In genomic region chr7:102671311-102671959, GRCh38 we compare ENCODE assay signal across 8 cellular contexts. TPM values are rescaled to one million over a fixed set of nuclear protein-coding genes. Genes with fewer than 3 reads are reported as not detected.
DNase-seq lines count a peak whose midpoint lies in the region; ATAC-seq and TF ChIP-seq lines count a peak whose summit lies in the region.
"Not testable (repeated sequence)": the region's sequence is repeated elsewhere in the genome, so short reads cannot be mapped to it uniquely, and the experiment has no call there.

Gene POLR2J2 (minus strand): TSS chr7:102671663. CDS start chr7:102671601, 62 bp downstream.

- H3K4me1 Mint-ChIP-seq in naive thymus-derived CD8-positive, alpha-beta T cell = not testable (repeated sequence)

- peak within 1 kb of the TSS; percentile 49 for H3K4me3 ChIP-seq in fibroblast of pulmonary artery (replicated peaks; ENCODE audit: low read depth, low read length)
- H3K4me3 ChIP-seq in transverse colon = peak within 1 kb of the TSS in 3 of 4 donors; percentile 22 to 48 (median 32)

- POLR2A ChIA-PET in GM10248 (lab: Yijun Ruan, JAX); naive thymus-derived CD8-positive, alpha-beta T cell (lab: Charles Lee): not testable (repeated sequence)

- peak within 1 kb of the TSS in 5 of 10 donors; percentile 64 to 91 (median 80) for H3K27ac Mint-ChIP-seq in naive thymus-derived CD8-positive, alpha-beta T cell

- not testable (repeated sequence) for TF ChIP-seq EP300 in transverse colon (IDR thresholded peaks at IDR 0.05; ENCODE audit: low read depth)

- H3K27me3 ChIP-seq in transverse colon = not testable (repeated sequence)

- WGBS in transverse colon (ENCODE audit: low coverage in 1 of 2), 2 donors = no CpG with 5 or more reads among the region's 56 CpGs

- H3K36me3 Mint-ChIP-seq in naive thymus-derived CD8-positive, alpha-beta T cell = not testable (repeated sequence)

- peak within 1 kb of the TSS in 3 of 4 donors; percentile 48 to 58 (median 53) for H3K27ac ChIP-seq in transverse colon

- H3K9me3 Mint-ChIP-seq in naive thymus-derived CD8-positive, alpha-beta T cell = not testable (repeated sequence)

- DNase-seq in GM10248 (ENCODE audit: extremely low spot score) (peak; percentile 79), GM20000 (ENCODE audit: low spot score) (peak; percentile 92), NCI-H460 (ENCODE audit: extremely low read depth, low read depth) (peak; percentile 69), fibroblast of pulmonary artery (ENCODE audit: low read depth) (peak; percentile 75), transverse colon (peak; percentile 84)
- peak; percentile 4 for DNase-seq in activated naive CD4-positive, alpha-beta T cell treated with Interleukin-2 at 50 U/mL for 16 hours
- peak in 5 of 10 donors; percentile 41 to 90 (median 78) for DNase-seq in naive thymus-derived CD8-positive, alpha-beta T cell

- not testable (repeated sequence) for TF ChIP-seq POLR2A in transverse colon (IDR thresholded peaks at IDR 0.05)

- intact Hi-C loops in transverse colon (cut with DNase I; ENCODE audit: low total_unique reads) = not testable (repeated sequence)

- H3K36me3 ChIP-seq in transverse colon = not testable (repeated sequence)

- H3K4me1 ChIP-seq in transverse colon = not testable (repeated sequence)

- ATAC-seq in HG03045 (IDR thresholded peaks at IDR 0.05; ENCODE audit: unreplicated experiment) = peak; percentile 85
- ATAC-seq in naive thymus-derived CD8-positive, alpha-beta T cell = peak; percentile 82 to 90

- CTCF ChIA-PET in GM10248 (lab: Yijun Ruan, JAX) = not testable (repeated sequence)

- not testable (repeated sequence) for H3K27me3 Mint-ChIP-seq in naive thymus-derived CD8-positive, alpha-beta T cell

- H3K9me3 ChIP-seq in transverse colon = not testable (repeated sequence)

- in situ Hi-C loops in transverse colon (cut with MboI; ENCODE audit: low pct_ligation_motif_present in 1 of 4, low pct_unique_long_range_greater_than_20kb in 1 of 4, low sequenced_read_pairs in 3 of 4) = not testable (repeated sequence)

- H3K4me3 Mint-ChIP-seq in naive thymus-derived CD8-positive, alpha-beta T cell = peak within 1 kb of the TSS in 4 of 10 donors; percentile 75 to 83 (median 80)

- peak; percentile 50 for TF ChIP-seq CTCF in GM10248 (IDR thresholded peaks at IDR 0.05; ENCODE audit: control extremely low read depth, extremely low read depth, low read depth, missing control alignments)
- TF ChIP-seq CTCF in GM20000 (IDR thresholded peaks at IDR 0.05; ENCODE audit: extremely low read depth, missing control alignments); fibroblast of pulmonary artery (IDR thresholded peaks at IDR 0.05; ENCODE audit: low read length, missing control alignments); transverse colon (IDR thresholded peaks at IDR 0.05): not testable (repeated sequence)

RNA-seq across cellular contexts. Expression of gene POLR2J2, which starts in this region (rescaled TPM):
- total RNA-seq in NCI-H460 (2014; rRNA removed; shearing (Covaris generic)) = 3.2 and 3.8 TPM in 2 replicates
- polyA plus RNA-seq in NCI-H460 (2014; cell fraction: nucleus; rRNA removed) = 3.3 and 7.7 TPM in 2 replicates
- 10 to 100 TPM; 32.3 to 39.5 TPM for total RNA-seq in naive thymus-derived CD8-positive, alpha-beta T cell
- polyA plus RNA-seq in naive thymus-derived CD8-positive, alpha-beta T cell = 1 to 10 TPM; 3.0 to 3.7 (median 3.3) TPM
- 1 to 10 TPM; 1.1 to 6.7 (median 5.2) TPM for total RNA-seq in transverse colon
